8 cellular contexts compared by ENCODE assay signal in the genomic region with DNA sequence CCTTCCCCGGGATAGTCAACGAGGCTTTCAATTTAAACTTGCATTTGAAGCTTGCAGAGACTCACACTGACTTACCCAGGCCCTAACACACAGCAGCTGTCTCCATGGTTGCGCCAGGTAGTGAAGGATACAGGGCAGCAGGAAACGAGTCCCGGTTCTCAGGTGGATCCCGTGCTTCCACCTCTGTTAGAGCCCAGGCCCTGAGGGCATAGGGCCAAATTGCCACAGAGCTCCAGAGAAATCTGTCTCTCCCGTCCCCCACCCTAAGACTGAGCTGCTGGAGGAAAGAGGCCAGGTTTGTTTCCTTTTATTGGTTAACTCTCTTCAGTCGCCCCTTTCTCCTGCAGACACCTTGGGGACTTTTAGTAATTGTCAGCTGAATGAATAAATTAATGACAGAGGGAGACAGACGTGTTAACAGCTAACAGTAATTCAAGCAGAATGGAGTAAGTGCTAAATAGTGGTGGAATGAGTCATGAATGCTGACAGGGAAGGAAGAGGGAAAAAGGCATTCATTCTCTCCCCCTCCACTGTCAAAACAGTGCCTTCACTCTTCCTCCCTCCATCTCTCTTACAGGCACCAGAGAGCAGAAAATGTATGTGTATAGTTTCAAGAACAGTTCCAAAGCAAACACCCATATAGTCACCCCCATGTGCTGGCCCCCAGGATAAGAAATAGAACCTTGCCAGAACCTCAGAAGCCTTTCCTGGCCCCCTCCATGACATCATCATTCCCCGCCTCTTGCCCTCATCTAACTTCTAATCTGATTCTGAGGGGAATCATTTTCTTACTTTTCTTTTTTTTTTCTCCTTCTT. TPM values are rescaled to one million over a fixed set of nuclear protein-coding genes. Genes with fewer than 3 reads are reported as not detected.
DNase-seq lines count a peak whose midpoint lies in the region; ATAC-seq and TF ChIP-seq lines count a peak whose summit lies in the region.

No MANE protein-coding gene starts in this region.

- no peak overlapping the region for H3K4me3 Mint-ChIP-seq in natural killer cell treated with Interleukin-12 subunit alpha and Interleukin-12 subunit beta and Interleukin-15 and Interleukin-18, amount 100 ng/mL, for 72 hours
- no peak overlapping the region for H3K4me3 Mint-ChIP-seq in natural killer cell

- peak overlapping the region; percentile 52 for H3K4me3 ChIP-seq in adipocyte (ENCODE audit: low read length)

- H3K27me3 ChIP-seq in adipocyte (replicated peaks; ENCODE audit: control insufficient read depth, insufficient read depth, low read length) = no peaks in the 10 kb centered on the region

- peaks cover 4 to 12% of the 10 kb centered on the region in 2 donors for H3K4me1 Mint-ChIP-seq in natural killer cell treated with Interleukin-12 subunit alpha and Interleukin-12 subunit beta and Interleukin-15 and Interleukin-18, amount 100 ng/mL, for 72 hours (ENCODE audit: low read depth in 2 of 2)
- no peaks in the 10 kb centered on the region for H3K4me1 Mint-ChIP-seq in natural killer cell

- H3K27me3 Mint-ChIP-seq in natural killer cell treated with Interleukin-12 subunit alpha and Interleukin-12 subunit beta and Interleukin-15 and Interleukin-18, amount 100 ng/mL, for 72 hours = peaks cover 7% of the 10 kb centered on the region in 2 donors
- H3K27me3 Mint-ChIP-seq in natural killer cell (ENCODE audit: low read depth in 2 of 2) = no peaks in the 10 kb centered on the region

- no peak for TF ChIP-seq CTCF in natural killer cell (IDR thresholded peaks at IDR 0.05)
- no peak for TF ChIP-seq CTCF in GM13977 (IDR thresholded peaks at IDR 0.05; ENCODE audit: extremely low read depth, insufficient read depth, missing control alignments)

- no peak overlapping the region for H3K27ac Mint-ChIP-seq in natural killer cell treated with Interleukin-12 subunit alpha and Interleukin-12 subunit beta and Interleukin-15 and Interleukin-18, amount 100 ng/mL, for 72 hours
- H3K27ac Mint-ChIP-seq in natural killer cell = no peak overlapping the region

- peak overlapping the region; percentile 49 for H3K9ac ChIP-seq in adipocyte (ENCODE audit: low read length)

- DNase-seq in natural killer cell treated with Interleukin-12 subunit alpha and Interleukin-12 subunit beta and Interleukin-15 and Interleukin-18, amount 100 ng/mL, for 72 hours (ENCODE audit: low spot score) = no peak
- DNase-seq in natural killer cell (no peak), adipocyte (ENCODE audit: low read depth) (peak; percentile 57), iPS-NIHi7 (ENCODE audit: extremely low spot score) (peak; percentile 65), occipital lobe (lab: John Stamatoyannopoulos, UW) (no peak), ecto neural progenitor cell (ENCODE audit: low spot score) (no peak), GM13977 (ENCODE audit: low spot score) (no peak)

- no peaks in the 10 kb centered on the region for H3K36me3 ChIP-seq in adipocyte (ENCODE audit: control insufficient read depth, insufficient read depth, low read length, severe bottlenecking)

- no peaks in the 10 kb centered on the region for H3K9me3 ChIP-seq in adipocyte (ENCODE audit: control insufficient read depth, low read length)

- intact Hi-C loops in natural killer cell (cut with micrococcal nuclease) = no loop called here

- peak; percentile 61 to 74 for ATAC-seq in natural killer cell treated with Interleukin-12 subunit alpha and Interleukin-12 subunit beta and Interleukin-15 and Interleukin-18, amount 100 ng/mL, for 72 hours
- ATAC-seq in natural killer cell (no peak), HG02642 (IDR thresholded peaks at IDR 0.05; ENCODE audit: poor library complexity, unreplicated experiment) (no peak)

- H3K4me1 ChIP-seq in adipocyte (ENCODE audit: control insufficient read depth, insufficient read depth, low read length) = peaks cover 32% of the 10 kb centered on the region

- H3K9me3 Mint-ChIP-seq in natural killer cell treated with Interleukin-12 subunit alpha and Interleukin-12 subunit beta and Interleukin-15 and Interleukin-18, amount 100 ng/mL, for 72 hours = no peaks in the 10 kb centered on the region
- H3K9me3 Mint-ChIP-seq in natural killer cell = no peaks in the 10 kb centered on the region

- in situ Hi-C loops in GM13977 (cut with MboI; ENCODE audit: low pct_unique_long_range_greater_than_20kb, low sequenced_read_pairs, unreplicated experiment) = no loop called here

- H3K36me3 Mint-ChIP-seq in natural killer cell treated with Interleukin-12 subunit alpha and Interleukin-12 subunit beta and Interleukin-15 and Interleukin-18, amount 100 ng/mL, for 72 hours = no peaks in the 10 kb centered on the region
- H3K36me3 Mint-ChIP-seq in natural killer cell = no peaks in the 10 kb centered on the region

RNA-seq across cellular contexts. Expression of a gene that starts 16.7 kb away (rescaled TPM):
- total RNA-seq in natural killer cell treated with Interleukin-12 subunit alpha and Interleukin-12 subunit beta and Interleukin-15 and Interleukin-18, amount 100 ng/mL, for 72 hours = 10 to 100 TPM in 1 of 2 donors, 1 to 10 TPM in 1; 8.5 to 12.3 TPM
- total RNA-seq in natural killer cell = 10 to 100 TPM; 52.8 to 75.0 (median 52.9) TPM
- total RNA-seq in occipital lobe = 34.0 TPM

Comparison
In these comparisons a context has a peak if more than half of its experiments do, and no peak if none do; other contexts are left out.
1. ATAC-seq: peak in natural killer cell treated with Interleukin-12 subunit alpha and Interleukin-12 subunit beta and Interleukin-15 and Interleukin-18, amount 100 ng/mL, for 72 hours (2 of 2); none in natural killer cell (0 of 3) and HG02642 (single experiment).
2. DNase-seq: peak in adipocyte (single experiment) and iPS-NIHi7 (single experiment); none in natural killer cell treated with Interleukin-12 subunit alpha and Interleukin-12 subunit beta and Interleukin-15 and Interleukin-18, amount 100 ng/mL, for 72 hours (single experiment), natural killer cell (single experiment), occipital lobe (single experiment), ecto neural progenitor cell (single experiment) and GM13977 (single experiment).